ENCODE assay signal across 1 cellular context in the genomic region with DNA sequence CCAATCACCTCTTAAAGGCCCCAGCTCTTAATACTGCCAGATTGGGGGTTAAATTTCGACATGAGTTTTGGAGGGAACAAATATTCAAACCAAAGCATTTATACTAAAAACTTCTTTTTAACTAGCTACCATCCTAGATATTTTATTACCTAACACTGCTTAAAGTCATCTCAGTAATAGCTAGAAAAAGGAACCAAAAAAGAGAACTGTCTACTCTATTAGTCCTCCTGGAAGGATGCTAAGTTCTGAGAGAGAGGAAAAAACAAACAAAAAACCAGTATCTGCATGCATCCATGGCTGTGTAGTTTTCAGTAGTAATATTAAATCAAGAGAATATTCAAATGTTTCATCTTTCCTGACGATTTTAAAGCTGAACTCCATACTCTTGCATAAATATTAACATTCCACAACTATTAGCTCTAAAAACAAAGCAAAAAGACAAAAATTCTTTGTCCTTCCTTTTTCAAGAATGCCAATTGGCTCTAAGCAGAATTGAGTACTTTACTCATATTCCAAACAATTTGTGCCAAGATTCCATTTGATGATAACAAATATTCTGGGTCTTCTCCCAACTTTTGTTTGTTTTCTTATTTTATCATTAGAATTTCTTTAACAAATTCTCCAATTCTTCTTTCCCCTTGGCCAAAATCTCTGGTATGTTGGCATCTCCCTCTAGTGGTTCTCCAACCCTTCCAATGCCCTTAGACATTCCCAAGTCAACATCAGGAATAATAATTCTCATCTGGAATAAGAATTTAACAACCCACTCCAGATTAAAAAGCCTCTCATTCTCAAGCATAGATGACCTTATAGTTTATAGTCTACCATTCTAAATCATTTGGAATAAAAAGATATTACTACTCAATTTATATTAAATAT.
TF ChIP-seq lines count a peak whose summit lies in the region.

No MANE protein-coding gene starts in this region.

TF ChIP-seq in IMR-90, 13 proteins besides CTCF, POLR2A, EP300 and RAD21:
- TF ChIP-seq MAFK (IDR thresholded peaks at IDR 0.05; ENCODE audit: low read depth, low read length) (no peak), SMC3 (IDR thresholded peaks at IDR 0.05; ENCODE audit: low read depth, low read length) (no peak), MAZ (IDR thresholded peaks at IDR 0.05; ENCODE audit: borderline replicate concordance, low read depth, low read length) (no peak), CEBPB (IDR thresholded peaks at IDR 0.05; ENCODE audit: low read depth, low read length) (no peak), FOS (IDR thresholded peaks at IDR 0.05; ENCODE audit: low read depth, low read length) (no peak), NFE2L2 (IDR thresholded peaks at IDR 0.05; ENCODE audit: low read depth, low read length) (no peak), CHD1 (IDR thresholded peaks at IDR 0.05; ENCODE audit: low read depth, low read length) (no peak), RCOR1 (IDR thresholded peaks at IDR 0.05; ENCODE audit: insufficient replicate concordance, low read length) (no peak), MXI1 (IDR thresholded peaks at IDR 0.05; ENCODE audit: borderline replicate concordance, low read depth, low read length) (no peak), BHLHE40 (IDR thresholded peaks at IDR 0.05; ENCODE audit: low read depth, low read length) (no peak), RFX5 (IDR thresholded peaks at IDR 0.05; ENCODE audit: low read depth, low read length) (no peak)
- TF ChIP-seq, protein P1, sequence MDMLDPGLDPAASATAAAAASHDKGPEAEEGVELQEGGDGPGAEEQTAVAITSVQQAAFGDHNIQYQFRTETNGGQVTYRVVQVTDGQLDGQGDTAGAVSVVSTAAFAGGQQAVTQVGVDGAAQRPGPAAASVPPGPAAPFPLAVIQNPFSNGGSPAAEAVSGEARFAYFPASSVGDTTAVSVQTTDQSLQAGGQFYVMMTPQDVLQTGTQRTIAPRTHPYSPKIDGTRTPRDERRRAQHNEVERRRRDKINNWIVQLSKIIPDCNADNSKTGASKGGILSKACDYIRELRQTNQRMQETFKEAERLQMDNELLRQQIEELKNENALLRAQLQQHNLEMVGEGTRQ (IDR thresholded peaks at IDR 0.05; ENCODE audit: low read depth, low read length) = no peak
- TF ChIP-seq, protein P2, sequence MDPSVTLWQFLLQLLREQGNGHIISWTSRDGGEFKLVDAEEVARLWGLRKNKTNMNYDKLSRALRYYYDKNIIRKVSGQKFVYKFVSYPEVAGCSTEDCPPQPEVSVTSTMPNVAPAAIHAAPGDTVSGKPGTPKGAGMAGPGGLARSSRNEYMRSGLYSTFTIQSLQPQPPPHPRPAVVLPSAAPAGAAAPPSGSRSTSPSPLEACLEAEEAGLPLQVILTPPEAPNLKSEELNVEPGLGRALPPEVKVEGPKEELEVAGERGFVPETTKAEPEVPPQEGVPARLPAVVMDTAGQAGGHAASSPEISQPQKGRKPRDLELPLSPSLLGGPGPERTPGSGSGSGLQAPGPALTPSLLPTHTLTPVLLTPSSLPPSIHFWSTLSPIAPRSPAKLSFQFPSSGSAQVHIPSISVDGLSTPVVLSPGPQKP (IDR thresholded peaks at IDR 0.05; ENCODE audit: borderline replicate concordance, low read depth, low read length) = no peak
